9 cellular contexts compared by ENCODE assay signal in genomic region chr6:157019733-157020132, GRCh38.
A peak's percentile ranks its signal among the peaks of the same experiment; 100 is the strongest.
DNase-seq lines count a peak whose midpoint lies in the region; ATAC-seq and TF ChIP-seq lines count a peak whose summit lies in the region.
"Had no signal": no experiment of that assay in that cellular context is flagged by ENCODE, and none has a peak within 500 bp of the region (broad histone marks: within the 10 kb centered on the region; RNA-seq: fewer than 3 reads in every experiment).

No MANE protein-coding gene starts in this region.

- H3K36me3 Mint-ChIP-seq in activated T-cell treated with anti-CD3 and anti-CD28 coated beads, Interleukin-2, amount 50 U/mL, for 4 hours (ENCODE audit: insufficient read depth), result no peaks in the 10 kb centered on the region
- H3K36me3 Mint-ChIP-seq in T-helper 17 cell (ENCODE audit: low read depth), result no peaks in the 10 kb centered on the region

- intact Hi-C loops in thyroid gland (cut with DNase I), result loop anchor here (10.0 kb wide), 1 partner anchor 455 kb away; no protein-coding TSS in a partner anchor
- intact Hi-C loops in testis (cut with DNase I; ENCODE audit: low total_unique reads), result loop anchor here (10.0 kb wide), 1 partner anchor 245 kb away; the partner anchor contains the start of gene ARID1B

- ATAC-seq in activated T-cell treated with anti-CD3 and anti-CD28 coated beads, Interleukin-2, amount 50 U/mL, for 4 hours, result no peak
- ATAC-seq in T-helper 17 cell, result no peak
- ATAC-seq in GM21367 (IDR thresholded peaks at IDR 0.05; ENCODE audit: unreplicated experiment), result no peak
- ATAC-seq in GM21526 (IDR thresholded peaks at IDR 0.05; ENCODE audit: low FRiP score, unreplicated experiment), result no peak

- H3K4me1 Mint-ChIP-seq in activated T-cell treated with anti-CD3 and anti-CD28 coated beads, Interleukin-2, amount 50 U/mL, for 4 hours (ENCODE audit: low read depth), result peaks cover 60% of the 10 kb centered on the region
- peaks cover 24% of the 10 kb centered on the region for H3K4me1 Mint-ChIP-seq in T-helper 17 cell

- H3K9me3 Mint-ChIP-seq in activated T-cell treated with anti-CD3 and anti-CD28 coated beads, Interleukin-2, amount 50 U/mL, for 4 hours, result no peaks in the 10 kb centered on the region

- H3K27ac Mint-ChIP-seq in T-helper 17 cell, result peak overlapping the region; percentile 95

- no peak for DNase-seq in activated T-cell treated with anti-CD3 and anti-CD28 coated beads, Interleukin-2, amount 50 U/mL, for 4 hours
- DNase-seq in activated T-cell treated with anti-CD3 and anti-CD28 coated beads for 4 hours (no peak), T-helper 17 cell (no peak), foreskin melanocyte (peak; percentile 45), thyroid gland (no peak), testis (no peak)
- DNase-seq: effector CD4-positive, alpha-beta T cell had no signal

- H3K4me3 ChIP-seq in thyroid gland (replicated peaks in 1 of 3) (no peak overlapping the region), testis (no peak overlapping the region)

- TF ChIP-seq POLR2A in thyroid gland (IDR thresholded peaks at IDR 0.05), result no peak
- TF ChIP-seq POLR2A in testis (IDR thresholded peaks at IDR 0.05), result no peak

- H3K27ac ChIP-seq in thyroid gland (peak overlapping the region in 2 of 3 donors; percentile 5 to 7), testis (no peak overlapping the region)

- H3K36me3 ChIP-seq in thyroid gland (no peaks in the 10 kb centered on the region), testis (ENCODE audit: low read depth, missing control alignments) (no peaks in the 10 kb centered on the region)

- TF ChIP-seq CTCF in thyroid gland (IDR thresholded peaks at IDR 0.05) (no peak), testis (IDR thresholded peaks at IDR 0.05) (no peak)

- peaks cover 33 to 34% of the 10 kb centered on the region in 2 donors for H3K4me1 ChIP-seq in thyroid gland
- H3K4me1 ChIP-seq in testis, result peaks cover 11% of the 10 kb centered on the region

- H3K4me3 Mint-ChIP-seq in activated T-cell treated with anti-CD3 and anti-CD28 coated beads, Interleukin-2, amount 50 U/mL, for 4 hours, result peak overlapping the region; percentile 60
- H3K4me3 Mint-ChIP-seq in T-helper 17 cell, result peak overlapping the region; percentile 94

- H3K27me3 ChIP-seq in thyroid gland (no peaks in the 10 kb centered on the region), testis (no peaks in the 10 kb centered on the region)

- H3K9me3 ChIP-seq in T-helper 17 cell (ENCODE audit: control insufficient read depth, low read length, poor library complexity, severe bottlenecking), result no peaks in the 10 kb centered on the region
- H3K9me3 ChIP-seq in thyroid gland, result no peaks in the 10 kb centered on the region
- H3K9me3 ChIP-seq in testis, result no peaks in the 10 kb centered on the region

- 82 to 87% methylated on average over 7 of the region's 7 CpGs for WGBS in thyroid gland, 2 donors
- 45 to 58% methylated on average over 7 of the region's 7 CpGs for WGBS in testis, 2 donors

- no peaks in the 10 kb centered on the region for H3K27me3 Mint-ChIP-seq in activated T-cell treated with anti-CD3 and anti-CD28 coated beads, Interleukin-2, amount 50 U/mL, for 4 hours (ENCODE audit: low read depth)
- H3K27me3 Mint-ChIP-seq in T-helper 17 cell, result no peaks in the 10 kb centered on the region

Comparison
In these comparisons a context has a peak if more than half of its experiments do, and no peak if none do; other contexts are left out.
1. H3K27ac ChIP-seq: peak in thyroid gland (2 of 3); none in testis (0 of 2).